Comparison of ENCODE assay signal across 11 cellular contexts in the genomic region with DNA sequence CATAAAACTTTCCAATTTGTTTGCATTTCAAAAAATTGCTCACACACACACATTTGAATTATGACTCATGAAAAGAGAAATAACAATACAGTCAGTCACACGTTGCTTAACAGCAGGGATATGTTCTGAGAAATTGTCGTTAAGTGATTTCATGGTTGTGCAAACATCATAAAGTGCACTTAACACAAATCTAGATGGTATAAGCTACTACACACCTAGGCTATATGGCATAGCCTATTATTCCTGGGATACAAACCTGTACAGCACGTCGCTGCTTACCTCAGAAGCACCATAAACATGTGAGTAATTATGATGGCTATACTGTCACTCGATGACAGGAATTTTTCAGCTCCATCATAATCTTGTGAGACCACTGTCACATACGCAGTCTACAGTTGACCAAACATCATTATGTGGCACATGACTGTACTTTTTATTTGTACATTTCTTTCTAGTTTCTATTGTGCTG.
DNase-seq lines count a peak whose midpoint lies in the region; ATAC-seq and TF ChIP-seq lines count a peak whose summit lies in the region.
"Had no signal": no experiment of that assay in that cellular context is flagged by ENCODE, and none has a peak within 500 bp of the region (broad histone marks: within the 10 kb centered on the region; RNA-seq: fewer than 3 reads in every experiment).

No MANE protein-coding gene starts in this region.

- no peaks in the 10 kb centered on the region for H3K27me3 Mint-ChIP-seq in chondrocyte (ENCODE audit: low read depth)

- intact Hi-C loops in HCT116 (cut with micrococcal nuclease) = no loop called here
- intact Hi-C loops in posterior cingulate gyrus (cut with DNase I) = no loop called here

- ATAC-seq in HCT116 (no peak), GM21423 (IDR thresholded peaks at IDR 0.05; ENCODE audit: unreplicated experiment) (no peak), HG03095 (IDR thresholded peaks at IDR 0.05; ENCODE audit: unreplicated experiment) (no peak)

- CTCF ChIA-PET in HCT116 (lab: Charles Lee) = no interaction called here

- H3K4me3 ChIP-seq in HCT116 (replicated peaks in 1 of 2; ENCODE audit: low read depth in 1 of 2, low read length in 2 of 2) = no peak overlapping the region
- no peak overlapping the region for H3K4me3 ChIP-seq in retinal pigment epithelial cell (ENCODE audit: low read length)

- H4K20me1 ChIP-seq in HCT116 (ENCODE audit: insufficient read depth) = no peaks in the 10 kb centered on the region

- H3K27ac Mint-ChIP-seq in chondrocyte (ENCODE audit: unreplicated experiment) = peak overlapping the region; percentile 96

- H3K27ac ChIP-seq in HCT116 (ENCODE audit: low read depth, low read length) = no peak overlapping the region

- TF ChIP-seq CTCF in HCT116 (IDR thresholded peaks at IDR 0.05 in 2 of 3, conservative IDR thresholded peaks at IDR 0.05 in 1 of 3; ENCODE audit: borderline replicate concordance in 1 of 3, insufficient read depth in 1 of 3, low read depth in 2 of 3, low read length in 2 of 3) (no peak), chondrocyte (IDR thresholded peaks at IDR 0.05) (no peak), retinal pigment epithelial cell (conservative IDR thresholded peaks at IDR 0.05; ENCODE audit: low read depth, low read length) (no peak)

- peaks cover 10 to 38% of the 10 kb centered on the region in 2 experiments; a peak in 3 of 4 replicates for H3K4me1 ChIP-seq in HCT116 (ENCODE audit: control insufficient read depth in 1 of 2, insufficient read depth in 2 of 2, low read length in 2 of 2)

- H3K27me3 ChIP-seq in HCT116 (ENCODE audit: insufficient read depth, low read length) = no peaks in the 10 kb centered on the region; the same call in 1 of the 2 replicates

- no peak for TF ChIP-seq POLR2A in HCT116 (IDR thresholded peaks at IDR 0.05; ENCODE audit: borderline replicate concordance, extremely low read depth, insufficient read depth, insufficient read length)

- H3K79me2 ChIP-seq in HCT116 (ENCODE audit: insufficient read depth, low read length) = no peaks in the 10 kb centered on the region

- no peak overlapping the region for H3K4me3 Mint-ChIP-seq in chondrocyte (ENCODE audit: unreplicated experiment)

- no peak overlapping the region for H3K9ac ChIP-seq in HCT116 (ENCODE audit: low read length)

- H3K9me2 ChIP-seq in HCT116 (ENCODE audit: insufficient read depth) = no peaks in the 10 kb centered on the region

- H3K36me3 Mint-ChIP-seq in chondrocyte (ENCODE audit: low read depth) = no peaks in the 10 kb centered on the region

- H3K9me3 Mint-ChIP-seq in chondrocyte (ENCODE audit: low read depth) = no peaks in the 10 kb centered on the region

- RAD21 ChIA-PET in HCT116 (lab: Charles Lee; ENCODE audit: low non-redundant PET in 1 of 2, low total read pairs in 2 of 2, uncharacterized antibody in 2 of 2, unreplicated experiment in 2 of 2) = no interaction called here

- H3K4me1 Mint-ChIP-seq in chondrocyte (ENCODE audit: low read depth) = peaks cover 60% of the 10 kb centered on the region

- POLR2A ChIA-PET in HCT116 (lab: Charles Lee) = no interaction called here

- BruUV-seq in HCT116 (replicated peaks; lab: Mats Ljungman, UMichigan) = no TSS peak

- TF ChIP-seq RAD21 in HCT116 (IDR thresholded peaks at IDR 0.05; ENCODE audit: low read depth) = no peak

- DNase-seq in HCT116 (ENCODE audit: low read depth, low spot score) (no peak), NCI-H345 treated with DMSO at 0.1 percent for 48 hours (lab: John Stamatoyannopoulos, UW; ENCODE audit: unreplicated experiment) (peak; percentile 20), chondrocyte (ENCODE audit: low spot score) (no peak), retinal pigment epithelial cell (ENCODE audit: low read depth) (peak; percentile 61), posterior cingulate gyrus (no peak), SKM-1 (lab: John Stamatoyannopoulos, UW; ENCODE audit: unreplicated experiment) (no peak)
- DNase-seq: activated CD4-positive, CD25-positive, alpha-beta regulatory T cell; GDM1; NCI-H446 had no signal

- H3K36me3 ChIP-seq in HCT116 (ENCODE audit: control insufficient read depth in 1 of 2, insufficient read depth in 2 of 2, low read length in 2 of 2) = no peaks in the 10 kb centered on the region

- peak overlapping the region; percentile 75 for H2AFZ ChIP-seq in HCT116 (ENCODE audit: low read depth, low read length, poor library complexity, severe bottlenecking)

- no peaks in the 10 kb centered on the region for H3K9me3 ChIP-seq in HCT116 (ENCODE audit: control insufficient read depth in 1 of 2, insufficient read depth in 1 of 2, low read depth in 1 of 2, low read length in 2 of 2)

- H3K4me2 ChIP-seq in HCT116 (ENCODE audit: low read length) = peak overlapping the region; percentile 57; the same call in 1 of the 2 replicates

TF ChIP-seq in HCT116, 20 proteins besides CTCF, POLR2A, EP300 and RAD21:
- TF ChIP-seq EGR1 (IDR thresholded peaks at IDR 0.05; ENCODE audit: low read depth) (no peak), CEBPB (IDR thresholded peaks at IDR 0.05; ENCODE audit: low read depth) (peak; percentile 22; the same call in 1 of the 2 replicates), YY1 (IDR thresholded peaks at IDR 0.05; ENCODE audit: extremely low read depth, insufficient replicate concordance, low read depth, low read length) (no peak), FOSL1 (IDR thresholded peaks at IDR 0.05; ENCODE audit: low read depth) (peak; percentile 38), EZH2phosphoT487 (IDR thresholded peaks at IDR 0.05; ENCODE audit: borderline replicate concordance) (no peak), POLR2AphosphoS5 (IDR thresholded peaks at IDR 0.05; ENCODE audit: low read depth, low read length) (no peak), TCF7L2 (IDR thresholded peaks at IDR 0.05; ENCODE audit: borderline replicate concordance, extremely low read depth, insufficient read depth, insufficient read length) (no peak), CBX3 (IDR thresholded peaks at IDR 0.05; ENCODE audit: low read depth) (no peak), ZFX (IDR thresholded peaks at IDR 0.05) (no peak)
- TF ChIP-seq, protein P1, sequence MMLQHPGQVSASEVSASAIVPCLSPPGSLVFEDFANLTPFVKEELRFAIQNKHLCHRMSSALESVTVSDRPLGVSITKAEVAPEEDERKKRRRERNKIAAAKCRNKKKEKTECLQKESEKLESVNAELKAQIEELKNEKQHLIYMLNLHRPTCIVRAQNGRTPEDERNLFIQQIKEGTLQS (IDR thresholded peaks at IDR 0.05) = no peak

Comparison
In these comparisons a context has a peak if more than half of its experiments do, and no peak if none do; other contexts are left out.
1. DNase-seq: peak in NCI-H345 treated with DMSO at 0.1 percent for 48 hours (single experiment) and retinal pigment epithelial cell (single experiment); none in HCT116 (single experiment), chondrocyte (single experiment), posterior cingulate gyrus (0 of 10) and SKM-1 (single experiment).